ENCODE assay signal across 31 cellular contexts in genomic region chr11:113637636-113638035, GRCh38.
"Had no signal": no experiment of that assay in that cellular context is flagged by ENCODE, and none has a peak within 500 bp of the region (broad histone marks: within the 10 kb centered on the region; RNA-seq: fewer than 3 reads in every experiment).

No MANE protein-coding gene starts in this region.

- ATAC-seq: activated CD8-positive, alpha-beta T cell treated with anti-CD3 and anti-CD28 coated beads for 36 hours; activated naive CD4-positive, alpha-beta T cell treated with anti-CD3 and anti-CD28 coated beads, Interleukin-2, amount 50 U/mL, for 72 hours; activated T-cell treated with anti-CD3 and anti-CD28 coated beads, Interleukin-2, amount 50 U/mL, for 4 hours; activated T-cell treated with anti-CD3 and anti-CD28 coated beads, Interleukin-2, amount 50 U/mL, for 72 hours; activated T-helper 17 cell treated with anti-CD3 and anti-CD28 coated beads, Interleukin-2, amount 50 U/mL, for 72 hours had no signal

- H3K9me3 ChIP-seq: adrenal gland had no signal

- H3K36me3 ChIP-seq: adrenal gland, ascending aorta, cardiac muscle cell had no signal

- FAIRE-seq: TTC549 had no signal

- H3K4me3 ChIP-seq: adrenal gland, ascending aorta, cardiac muscle cell had no signal

- H3K27me3 ChIP-seq: adrenal gland, ascending aorta, cardiac muscle cell had no signal

- H3K4me1 ChIP-seq: adrenal gland had no signal

- DNase-seq: activated B cell treated with CpG ODN at 0.5 μM for 24 hours; activated CD4-positive, alpha-beta memory T cell treated with anti-CD3 and anti-CD28 coated beads for 36 hours; activated CD4-positive, alpha-beta T cell treated with anti-CD3 and anti-CD28 coated beads for 4 hours; activated CD4-positive, alpha-beta T cell treated with anti-CD3 and anti-CD28 coated beads, Interleukin-2, amount 10 ng/mL, durations not matched to agents 24 days and 14 days; activated CD4-positive, alpha-beta T cell treated with anti-CD3 and anti-CD28 coated beads, Interleukin-2, amount 50 U/mL, for 1 hour; activated CD4-positive, alpha-beta T cell treated with anti-CD3 and anti-CD28 coated beads, Interleukin-2, amount 50 U/mL, for 4 hours; activated CD4-positive, CD25-positive, alpha-beta regulatory T cell treated with anti-CD3 and anti-CD28 coated beads, Interleukin-2, amount 50 U/mL, for 72 hours; activated CD8-positive, alpha-beta memory T cell treated with anti-CD3 and anti-CD28 coated beads, Interleukin-2, amount 50 U/mL, for 4 hours; activated CD8-positive, alpha-beta T cell treated with anti-CD3 and anti-CD28 coated beads for 36 hours; activated effector memory CD4-positive, alpha-beta T cell treated with anti-CD3 and anti-CD28 coated beads, Interleukin-2, amount 50 U/mL, for 16 hours; activated gamma-delta T cell treated with Interleukin-2 at 50 U/mL for 16 hours; activated naive CD4-positive, alpha-beta T cell; activated naive CD4-positive, alpha-beta T cell treated with anti-CD3 and anti-CD28 coated beads for 36 hours; activated naive CD4-positive, alpha-beta T cell treated with anti-CD3 and anti-CD28 coated beads, Interleukin-2, amount 50 U/mL, for 16 hours; activated naive CD8-positive, alpha-beta T cell treated with anti-CD3 and anti-CD28 coated beads for 36 hours; activated T-cell treated with anti-CD3 and anti-CD28 coated beads for 4 hours; activated T-cell treated with anti-CD3 and anti-CD28 coated beads, Interleukin-2, amount 50 U/mL, for 1 hour; activated T-cell treated with anti-CD3 and anti-CD28 coated beads, Interleukin-2, amount 50 U/mL, for 4 hours; activated T-cell treated with anti-CD3 and anti-CD28 coated beads, Interleukin-2, amount 50 U/mL, for 72 hours; adrenal gland; amniotic stem cell; cerebellar nuclear complex; T-helper 1 cell; T-helper 2 cell; T-helper 9 cell had no signal

- H3K27ac ChIP-seq: adrenal gland, ascending aorta, cardiac muscle cell, VCaP had no signal
